ENCODE assay signal across 18 cellular contexts in the genomic region with DNA sequence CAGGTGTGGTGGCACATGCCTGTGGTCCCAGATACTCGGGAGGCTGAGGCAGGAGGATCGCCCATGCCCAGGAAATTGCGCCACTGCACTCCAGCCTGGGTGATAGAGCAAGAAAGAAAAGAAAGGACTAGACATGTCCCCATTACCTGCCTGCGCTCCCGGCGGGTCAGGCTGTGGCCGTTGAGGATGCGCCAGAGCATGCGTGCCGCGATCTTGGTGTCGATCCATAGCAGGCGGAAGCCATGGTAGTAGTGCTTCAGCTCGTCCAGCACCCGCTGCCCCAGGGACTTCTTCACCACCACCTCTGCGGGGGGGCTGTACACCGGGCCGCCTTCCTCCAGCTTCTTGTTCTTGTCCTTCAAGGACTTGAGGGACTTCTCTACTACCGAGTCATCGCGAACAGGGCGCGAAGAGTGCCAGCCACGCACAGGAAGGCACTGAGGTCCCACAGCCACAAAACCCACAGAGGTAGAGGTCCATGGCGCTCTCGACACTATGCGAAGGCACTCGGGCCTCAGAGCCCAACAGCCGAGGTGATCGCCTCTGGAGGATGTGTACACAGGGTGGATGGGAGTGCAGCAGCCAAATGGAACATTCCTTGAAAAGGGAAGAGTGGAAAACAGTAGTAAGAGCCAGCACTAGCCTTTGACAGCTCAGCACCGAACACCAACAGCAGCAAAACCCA. TPM values are rescaled to one million over a fixed set of nuclear protein-coding genes. Genes with fewer than 3 reads are reported as not detected.
DNase-seq lines count a peak whose midpoint lies in the region; ATAC-seq and TF ChIP-seq lines count a peak whose summit lies in the region.
"Had no signal": no experiment of that assay in that cellular context is flagged by ENCODE, and none has a peak within 500 bp of the region (broad histone marks: within the 10 kb centered on the region; RNA-seq: fewer than 3 reads in every experiment).

No MANE protein-coding gene starts in this region.

- peak overlapping the region in 9 of 11 experiments; percentile 21 to 56 (median 35); a peak in 14 of 22 replicates for H3K4me2 ChIP-seq in BLaER1 treated with 17β-estradiol and CSF1 and Interleukin-3, amounts not matched to agents 10 nM and 100 nM

- H3K9me3 ChIP-seq in BLaER1 treated with 17β-estradiol and CSF1 and Interleukin-3, amounts not matched to agents 10 nM and 100 nM (replicated peaks in 1 of 11) = no peaks in the 10 kb centered on the region

- no peaks in the 10 kb centered on the region for H3K27me3 ChIP-seq in BLaER1 treated with 17β-estradiol and CSF1 and Interleukin-3, amounts not matched to agents 10 nM and 100 nM

- intact Hi-C loops in natural killer cell (cut with micrococcal nuclease) = no loop called here

- H3K36me3 ChIP-seq in BLaER1 treated with 17β-estradiol and CSF1 and Interleukin-3, amounts not matched to agents 10 nM and 100 nM = peaks cover 85 to 100% (median 99%) of the 10 kb centered on the region in 11 experiments

- H3K36me3 Mint-ChIP-seq in glutamatergic neuron (ENCODE audit: unreplicated experiment) (peaks cover 1% of the 10 kb centered on the region), natural killer cell (peaks cover 7% of the 10 kb centered on the region)
- peaks cover 85% of the 10 kb centered on the region for H3K36me3 Mint-ChIP-seq in stimulated activated effector memory CD8-positive, alpha-beta T cell treated with anti-CD3 and anti-CD28 coated beads, Interleukin-12 subunit alpha, Interleukin-12 subunit beta, amount 100 ng/mL, for 72 hours

- H3K4me1 Mint-ChIP-seq in glutamatergic neuron (ENCODE audit: low read depth, unreplicated experiment) = peaks cover 8% of the 10 kb centered on the region
- peaks cover 30% of the 10 kb centered on the region for H3K4me1 Mint-ChIP-seq in stimulated activated effector memory CD8-positive, alpha-beta T cell treated with anti-CD3 and anti-CD28 coated beads, Interleukin-12 subunit alpha, Interleukin-12 subunit beta, amount 100 ng/mL, for 72 hours
- H3K4me1 Mint-ChIP-seq in natural killer cell = peaks cover 23 to 25% of the 10 kb centered on the region in 2 donors

- H3K4me3 Mint-ChIP-seq in glutamatergic neuron (ENCODE audit: unreplicated experiment) = no peak overlapping the region
- H3K4me3 Mint-ChIP-seq in stimulated activated effector memory CD8-positive, alpha-beta T cell treated with anti-CD3 and anti-CD28 coated beads, Interleukin-12 subunit alpha, Interleukin-12 subunit beta, amount 100 ng/mL, for 72 hours = no peak overlapping the region
- H3K4me3 Mint-ChIP-seq in natural killer cell = no peak overlapping the region
- H3K4me3 Mint-ChIP-seq: CD4-positive, alpha-beta T cell had no signal

- H3K4me3 ChIP-seq in BLaER1 treated with 17β-estradiol and CSF1 and Interleukin-3, amounts not matched to agents 10 nM and 100 nM = no peak overlapping the region
- no peak overlapping the region for H3K4me3 ChIP-seq in Jurkat, Clone E6-1 (ENCODE audit: low read length)

- peak; percentile 34 for DNase-seq in Jurkat, Clone E6-1 (ENCODE audit: low read depth, low spot score)
- DNase-seq in glutamatergic neuron (no peak), nucleus accumbens (lab: John Stamatoyannopoulos, UW) (no peak), mesenteric fat pad (ENCODE audit: low spot score) (no peak), natural killer cell (no peak)
- DNase-seq in stimulated activated effector memory CD8-positive, alpha-beta T cell treated with anti-CD3 and anti-CD28 coated beads, Interleukin-12 subunit alpha, Interleukin-12 subunit beta, amount 100 ng/mL, for 72 hours (ENCODE audit: low spot score in 2 of 2) = no peak
- DNase-seq: CD4-positive, alpha-beta T cell; H7; KBM-7; NCI-H1417 treated with DMSO at 0.1 percent for 48 hours; NCI-H1930; NCI-H2171; NCI-H446; OCI-M1; SIG-M5 had no signal

- TF ChIP-seq CTCF in glutamatergic neuron (IDR thresholded peaks at IDR 0.05; ENCODE audit: partially characterized antibody, unreplicated experiment) (no peak), natural killer cell (IDR thresholded peaks at IDR 0.05) (no peak)

- H3K27ac Mint-ChIP-seq in glutamatergic neuron (ENCODE audit: unreplicated experiment) = peak overlapping the region; percentile 2
- peak overlapping the region; percentile 48 for H3K27ac Mint-ChIP-seq in stimulated activated effector memory CD8-positive, alpha-beta T cell treated with anti-CD3 and anti-CD28 coated beads, Interleukin-12 subunit alpha, Interleukin-12 subunit beta, amount 100 ng/mL, for 72 hours
- no peak overlapping the region for H3K27ac Mint-ChIP-seq in natural killer cell
- H3K27ac Mint-ChIP-seq: CD4-positive, alpha-beta T cell had no signal

- H4K20me1 ChIP-seq in BLaER1 treated with 17β-estradiol and CSF1 and Interleukin-3, amounts not matched to agents 10 nM and 100 nM = peaks cover 32 to 100% (median 95%) of the 10 kb centered on the region in 11 experiments; a peak in 21 of 22 replicates

- H3K27me3 Mint-ChIP-seq in glutamatergic neuron (ENCODE audit: unreplicated experiment) (no peaks in the 10 kb centered on the region), natural killer cell (ENCODE audit: low read depth in 2 of 2) (no peaks in the 10 kb centered on the region)
- H3K27me3 Mint-ChIP-seq: CD4-positive, alpha-beta T cell had no signal

- ATAC-seq in stimulated activated effector memory CD8-positive, alpha-beta T cell treated with anti-CD3 and anti-CD28 coated beads, Interleukin-12 subunit alpha, Interleukin-12 subunit beta, amount 100 ng/mL, for 72 hours = no peak
- ATAC-seq in natural killer cell = no peak

- H3K9me3 Mint-ChIP-seq in glutamatergic neuron (ENCODE audit: unreplicated experiment) = peaks cover 2% of the 10 kb centered on the region
- no peaks in the 10 kb centered on the region for H3K9me3 Mint-ChIP-seq in stimulated activated effector memory CD8-positive, alpha-beta T cell treated with anti-CD3 and anti-CD28 coated beads, Interleukin-12 subunit alpha, Interleukin-12 subunit beta, amount 100 ng/mL, for 72 hours
- no peaks in the 10 kb centered on the region for H3K9me3 Mint-ChIP-seq in natural killer cell
- H3K9me3 Mint-ChIP-seq: CD4-positive, alpha-beta T cell had no signal

- no peak overlapping the region for H3K27ac ChIP-seq in BLaER1 treated with 17β-estradiol and CSF1 and Interleukin-3, amounts not matched to agents 10 nM and 100 nM
- H3K27ac ChIP-seq: HL-60 had no signal

- peaks cover 0 to 43% (median 33%) of the 10 kb centered on the region in 10 experiments; a peak in 15 of 20 replicates for H3K4me1 ChIP-seq in BLaER1 treated with 17β-estradiol and CSF1 and Interleukin-3, amounts not matched to agents 10 nM and 100 nM

- H3K9ac ChIP-seq in BLaER1 treated with 17β-estradiol and CSF1 and Interleukin-3, amounts not matched to agents 10 nM and 100 nM = peak overlapping the region in 1 of 11 experiments; percentile 6; a peak in 1 of 22 replicates

RNA-seq across cellular contexts. Expression of a gene that starts 14.6 kb away (rescaled TPM):
- polyA plus RNA-seq in Jurkat, Clone E6-1 (2012; ENCODE audit: insufficient read depth, insufficient read length) = 39.3 TPM
- total RNA-seq in glutamatergic neuron (ENCODE audit: unreplicated experiment) = 48.5 TPM
- 75.1 TPM for total RNA-seq in mesenteric fat pad
- total RNA-seq in natural killer cell = 10 to 100 TPM; 40.4 to 56.5 (median 55.7) TPM

RNA-seq across cellular contexts. Expression of a gene that starts 29.9 kb away (rescaled TPM):
- 145 TPM for polyA plus RNA-seq in Jurkat, Clone E6-1 (2012; ENCODE audit: insufficient read depth, insufficient read length)
- total RNA-seq in glutamatergic neuron (ENCODE audit: unreplicated experiment) = 138 TPM
- 43.7 TPM for total RNA-seq in mesenteric fat pad
- 10 to 100 TPM; 36.4 to 51.0 (median 48.3) TPM for total RNA-seq in natural killer cell

RNA-seq across cellular contexts. Expression of a gene that starts 48.2 kb away (rescaled TPM):
- 16.3 TPM for polyA plus RNA-seq in Jurkat, Clone E6-1 (2012; ENCODE audit: insufficient read depth, insufficient read length)
- 11.3 TPM for total RNA-seq in glutamatergic neuron (ENCODE audit: unreplicated experiment)
- total RNA-seq in mesenteric fat pad = 0.90 TPM
- total RNA-seq in natural killer cell = not detected
- total RNA-seq: RPMI7951 had no signal

Comparison
In these comparisons a context has a peak if more than half of its experiments do, and no peak if none do; other contexts are left out.
1. H3K27ac Mint-ChIP-seq: peak in glutamatergic neuron (single experiment) and stimulated activated effector memory CD8-positive, alpha-beta T cell treated with anti-CD3 and anti-CD28 coated beads, Interleukin-12 subunit alpha, Interleukin-12 subunit beta, amount 100 ng/mL, for 72 hours (single experiment); none in natural killer cell (0 of 2).